Comparison of ENCODE assay signal across 1 cellular context in the genomic region with DNA sequence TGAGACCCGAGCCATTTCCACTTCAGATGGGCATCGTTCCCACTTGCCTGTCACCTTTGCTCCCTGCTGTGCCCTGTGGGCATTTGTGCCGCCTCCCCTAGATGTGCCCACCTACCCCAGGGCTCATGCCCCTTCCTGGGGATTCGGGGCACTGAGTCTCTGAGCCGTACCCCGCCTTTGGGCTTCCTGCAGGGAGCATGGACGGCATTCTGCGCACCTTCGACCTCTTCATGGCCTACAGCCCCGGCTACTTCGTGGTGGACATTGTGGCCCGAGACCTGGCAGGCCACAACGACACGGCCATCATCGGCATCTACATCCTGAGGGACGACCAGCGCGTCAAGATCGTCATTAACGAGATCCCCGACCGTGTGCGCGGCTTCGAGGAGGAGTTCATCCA.
TF ChIP-seq lines count a peak whose summit lies in the region.

No MANE protein-coding gene starts in this region.

TF ChIP-seq in IMR-90, 13 proteins besides CTCF, POLR2A, EP300 and RAD21:
- TF ChIP-seq RFX5 (IDR thresholded peaks at IDR 0.05; ENCODE audit: low read depth, low read length) (no peak), MXI1 (IDR thresholded peaks at IDR 0.05; ENCODE audit: borderline replicate concordance, low read depth, low read length) (no peak), RCOR1 (IDR thresholded peaks at IDR 0.05; ENCODE audit: insufficient replicate concordance, low read length) (no peak), MAZ (IDR thresholded peaks at IDR 0.05; ENCODE audit: borderline replicate concordance, low read depth, low read length) (no peak), CHD1 (IDR thresholded peaks at IDR 0.05; ENCODE audit: low read depth, low read length) (no peak), FOS (IDR thresholded peaks at IDR 0.05; ENCODE audit: low read depth, low read length) (no peak), CEBPB (IDR thresholded peaks at IDR 0.05; ENCODE audit: low read depth, low read length) (no peak), MAFK (IDR thresholded peaks at IDR 0.05; ENCODE audit: low read depth, low read length) (no peak), NFE2L2 (IDR thresholded peaks at IDR 0.05; ENCODE audit: low read depth, low read length) (no peak), BHLHE40 (IDR thresholded peaks at IDR 0.05; ENCODE audit: low read depth, low read length) (no peak), SMC3 (IDR thresholded peaks at IDR 0.05; ENCODE audit: low read depth, low read length) (no peak)
- TF ChIP-seq, protein P1, sequence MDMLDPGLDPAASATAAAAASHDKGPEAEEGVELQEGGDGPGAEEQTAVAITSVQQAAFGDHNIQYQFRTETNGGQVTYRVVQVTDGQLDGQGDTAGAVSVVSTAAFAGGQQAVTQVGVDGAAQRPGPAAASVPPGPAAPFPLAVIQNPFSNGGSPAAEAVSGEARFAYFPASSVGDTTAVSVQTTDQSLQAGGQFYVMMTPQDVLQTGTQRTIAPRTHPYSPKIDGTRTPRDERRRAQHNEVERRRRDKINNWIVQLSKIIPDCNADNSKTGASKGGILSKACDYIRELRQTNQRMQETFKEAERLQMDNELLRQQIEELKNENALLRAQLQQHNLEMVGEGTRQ (IDR thresholded peaks at IDR 0.05; ENCODE audit: low read depth, low read length): no peak
- TF ChIP-seq, protein P2, sequence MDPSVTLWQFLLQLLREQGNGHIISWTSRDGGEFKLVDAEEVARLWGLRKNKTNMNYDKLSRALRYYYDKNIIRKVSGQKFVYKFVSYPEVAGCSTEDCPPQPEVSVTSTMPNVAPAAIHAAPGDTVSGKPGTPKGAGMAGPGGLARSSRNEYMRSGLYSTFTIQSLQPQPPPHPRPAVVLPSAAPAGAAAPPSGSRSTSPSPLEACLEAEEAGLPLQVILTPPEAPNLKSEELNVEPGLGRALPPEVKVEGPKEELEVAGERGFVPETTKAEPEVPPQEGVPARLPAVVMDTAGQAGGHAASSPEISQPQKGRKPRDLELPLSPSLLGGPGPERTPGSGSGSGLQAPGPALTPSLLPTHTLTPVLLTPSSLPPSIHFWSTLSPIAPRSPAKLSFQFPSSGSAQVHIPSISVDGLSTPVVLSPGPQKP (IDR thresholded peaks at IDR 0.05; ENCODE audit: borderline replicate concordance, low read depth, low read length): no peak
